Comparison of ENCODE assay signal across 8 cellular contexts in genomic region chrX:22748093-22748999, GRCh38.
DNase-seq lines count a peak whose midpoint lies in the region; ATAC-seq and TF ChIP-seq lines count a peak whose summit lies in the region.

No MANE protein-coding gene starts in this region.

- DNase-seq in BE2C (peak; percentile 50), NCI-H748 (lab: John Stamatoyannopoulos, UW; ENCODE audit: unreplicated experiment) (peak; percentile 73), fibroblast of villous mesenchyme (ENCODE audit: low read depth) (peak; percentile 31), nucleus accumbens (lab: John Stamatoyannopoulos, UW) (peak in 29 of 56 donors; percentile 0 to 36 (median 3))
- DNase-seq in activated CD8-positive, alpha-beta memory T cell treated with anti-CD3 and anti-CD28 coated beads, Interleukin-2, amount 50 U/mL, for 48 hours, result peak; percentile 47

- H3K36me3 ChIP-seq in BE2C, result no peaks in the 10 kb centered on the region

- TF ChIP-seq CTCF in BE2C (IDR thresholded peaks at IDR 0.05; ENCODE audit: low read depth, low read length) (peak; percentile 69), fibroblast of villous mesenchyme (IDR thresholded peaks at IDR 0.05; ENCODE audit: insufficient read depth, low read depth, low read length) (peak; percentile 63)

- peak; percentile 88 for ATAC-seq in GM18870 (IDR thresholded peaks at IDR 0.05; ENCODE audit: unreplicated experiment)
- peak; percentile 92 for ATAC-seq in HG03354 (IDR thresholded peaks at IDR 0.05; ENCODE audit: poor library complexity, severe bottlenecking, unreplicated experiment)
- no peak for ATAC-seq in HG03045 (IDR thresholded peaks at IDR 0.05; ENCODE audit: unreplicated experiment)

- H3K27me3 ChIP-seq in BE2C, result no peaks in the 10 kb centered on the region

- H3K9me3 ChIP-seq in BE2C, result no peaks in the 10 kb centered on the region

- H3K4me1 ChIP-seq in BE2C, result peaks cover 2% of the 10 kb centered on the region; the same call in 1 of the 2 replicates

- H3K4me3 ChIP-seq in BE2C (ENCODE audit: low read depth, low read length) (no peak overlapping the region), fibroblast of villous mesenchyme (ENCODE audit: low read depth, low read length) (no peak overlapping the region)

Comparison
In these comparisons a context has a peak if more than half of its experiments do, and no peak if none do; other contexts are left out.
1. DNase-seq: peak in every context shown above with its lines; median percentile 73 in NCI-H748; 50 in BE2C; 47 in activated CD8-positive, alpha-beta memory T cell treated with anti-CD3 and anti-CD28 coated beads, Interleukin-2, amount 50 U/mL, for 48 hours; 31 in fibroblast of villous mesenchyme; 3 in nucleus accumbens.